Comparison of ENCODE assay signal across 15 cellular contexts in genomic region chr2:43092520-43093179, GRCh38.
DNase-seq lines count a peak whose midpoint lies in the region; ATAC-seq, FAIRE-seq and TF ChIP-seq lines count a peak whose summit lies in the region.
"Had no signal": no experiment of that assay in that cellular context is flagged by ENCODE, and none has a peak within 500 bp of the region (broad histone marks: within the 10 kb centered on the region; RNA-seq: fewer than 3 reads in every experiment).

No MANE protein-coding gene starts in this region.

- H3K4me3 ChIP-seq in bronchial epithelial cell (ENCODE audit: low read depth, low read length) (no peak overlapping the region), mesendoderm (ENCODE audit: low read length) (no peak overlapping the region), aorta (ENCODE audit: low read length in 2 of 2) (no peak overlapping the region)
- H3K4me3 ChIP-seq: A549, GM23248 had no signal

- H3K56ac ChIP-seq in mesendoderm (ENCODE audit: low read length) = no peak overlapping the region

- H3K27ac ChIP-seq in mesendoderm (ENCODE audit: low read depth, low read length) (no peak overlapping the region), aorta (ENCODE audit: low read depth in 1 of 2, low read length in 2 of 2) (no peak overlapping the region)
- H3K27ac ChIP-seq: A549, C4-2B, GM23248 had no signal

- no peaks in the 10 kb centered on the region for H3K27me3 ChIP-seq in bronchial epithelial cell (ENCODE audit: control insufficient read depth, insufficient read depth, low read length)
- no peaks in the 10 kb centered on the region for H3K27me3 ChIP-seq in mesendoderm (ENCODE audit: insufficient read depth, low read length, poor library complexity)
- no peaks in the 10 kb centered on the region for H3K27me3 ChIP-seq in aorta (ENCODE audit: control insufficient read depth in 1 of 2, insufficient read depth in 2 of 2, low read length in 1 of 2)
- H3K27me3 ChIP-seq: BE2C had no signal

- no CpG with 5 or more reads among the region's 2 CpGs for WGBS in mesendoderm (ENCODE audit: extremely low coverage, insufficient coverage, low lambda C conversion rate)
- 78% methylated on average over 2 of the region's 2 CpGs for WGBS in aorta, 2 donors

- H3K4me1 ChIP-seq in mesendoderm (ENCODE audit: control insufficient read depth, low read depth, low read length) = no peaks in the 10 kb centered on the region
- no peaks in the 10 kb centered on the region for H3K4me1 ChIP-seq in aorta (ENCODE audit: control insufficient read depth in 1 of 2, insufficient read depth in 2 of 2, low read length in 2 of 2)
- H3K4me1 ChIP-seq: BE2C had no signal

- no peaks in the 10 kb centered on the region for H3K79me2 ChIP-seq in mesendoderm (ENCODE audit: control insufficient read depth, insufficient read depth, low read length)

- no peaks in the 10 kb centered on the region for H3K79me1 ChIP-seq in mesendoderm (ENCODE audit: low read length)

- DNase-seq in ELF-1 (ENCODE audit: low read depth, low spot score) = peak; percentile 60
- no peak for DNase-seq in bronchial epithelial cell (ENCODE audit: low read depth)
- DNase-seq in mesendoderm = peak; percentile 72
- peak; percentile 11 to 45 for DNase-seq in aorta
- DNase-seq in NCI-H2029 (lab: John Stamatoyannopoulos, UW) = no peak
- DNase-seq in DMS79 (lab: John Stamatoyannopoulos, UW) = no peak
- no peak for DNase-seq in T-helper 1 cell
- DNase-seq: BE2C; CD8-positive, alpha-beta memory T cell; GM23248; H7 had no signal

- no peak overlapping the region for H2BK15ac ChIP-seq in mesendoderm (replicated peaks; ENCODE audit: low read depth)

- H3K36me3 ChIP-seq in bronchial epithelial cell (ENCODE audit: control insufficient read depth, insufficient read depth, low read length) (no peaks in the 10 kb centered on the region), mesendoderm (ENCODE audit: control insufficient read depth, insufficient read depth, low read length) (no peaks in the 10 kb centered on the region), aorta (ENCODE audit: control insufficient read depth in 1 of 2, insufficient read depth in 2 of 2, low read length in 1 of 2) (no peaks in the 10 kb centered on the region)
- H3K36me3 ChIP-seq: BE2C had no signal

- H3K18ac ChIP-seq in mesendoderm (ENCODE audit: low read length) = no peak overlapping the region

- H3K9ac ChIP-seq in mesendoderm (ENCODE audit: low read length) = no peak overlapping the region
- H3K9ac ChIP-seq: GM23248 had no signal

- no peaks in the 10 kb centered on the region for H3K9me3 ChIP-seq in aorta (ENCODE audit: control insufficient read depth, low read length)
- H3K9me3 ChIP-seq: BE2C had no signal

- no peak overlapping the region for H3K4me2 ChIP-seq in mesendoderm (ENCODE audit: low read length)
- H3K4me2 ChIP-seq: A549 had no signal

- no peak overlapping the region for H2BK5ac ChIP-seq in mesendoderm (ENCODE audit: low read length)

- no peak overlapping the region for H3K4ac ChIP-seq in mesendoderm (ENCODE audit: low read depth, low read length)

- H4K8ac ChIP-seq in mesendoderm (ENCODE audit: low read depth, low read length) = no peak overlapping the region

- no peak overlapping the region for H3K23ac ChIP-seq in mesendoderm (ENCODE audit: low read length)

- H4K5ac ChIP-seq in mesendoderm (ENCODE audit: low read length) = no peak overlapping the region

- peak; percentile 13 for FAIRE-seq in bronchial epithelial cell (lab: Jason Lieb, UNC)
- FAIRE-seq: A549, G401.6, GM12891 had no signal

- TF ChIP-seq CTCF in bronchial epithelial cell (IDR thresholded peaks at IDR 0.05; ENCODE audit: insufficient read depth, low read length, severe bottlenecking) = no peak

- no peak overlapping the region for H2BK120ac ChIP-seq in mesendoderm (ENCODE audit: low read depth, low read length)

- no peak for ATAC-seq in aorta (ENCODE audit: low FRiP score)
- ATAC-seq: A549 had no signal

- no peak overlapping the region for H2AK5ac ChIP-seq in mesendoderm (ENCODE audit: low read length)

- intact Hi-C loops in aorta (cut with DNase I) = no loop called here

Comparison
In these comparisons a context has a peak if more than half of its experiments do, and no peak if none do; other contexts are left out.
1. DNase-seq: peak in ELF-1 (single experiment), mesendoderm (single experiment) and aorta (2 of 2); none in bronchial epithelial cell (single experiment), NCI-H2029 (single experiment), DMS79 (single experiment) and T-helper 1 cell (0 of 5).